11 cellular contexts compared by ENCODE assay signal in the genomic region with DNA sequence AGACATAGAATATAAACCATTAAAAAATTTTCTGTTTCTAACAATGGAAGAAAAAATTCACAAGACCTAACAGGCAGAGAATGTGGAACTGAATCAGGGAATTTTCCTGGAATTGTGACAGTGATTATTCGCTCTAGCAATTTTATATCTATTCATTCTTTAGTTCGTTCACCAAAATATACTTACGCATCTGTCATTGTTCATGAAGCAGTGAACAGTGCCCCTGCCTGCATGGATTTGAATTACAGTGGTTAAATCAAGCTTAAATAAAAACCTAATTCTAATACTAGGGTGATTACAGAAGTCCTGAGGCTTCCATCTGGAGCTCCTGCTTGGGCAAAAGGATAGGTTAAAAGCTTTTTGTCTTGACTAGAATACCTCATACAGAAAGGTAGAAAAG. TPM values are rescaled to one million over a fixed set of nuclear protein-coding genes. Genes with fewer than 3 reads are reported as not detected.
DNase-seq lines count a peak whose midpoint lies in the region.
"Had no signal": no experiment of that assay in that cellular context is flagged by ENCODE, and none has a peak within 500 bp of the region (broad histone marks: within the 10 kb centered on the region; RNA-seq: fewer than 3 reads in every experiment).

No MANE protein-coding gene starts in this region.

- no peak overlapping the region for H3K4me3 ChIP-seq in MG63

- peak; percentile 48 for DNase-seq in ELR (ENCODE audit: low read depth)
- peak; percentile 25 for DNase-seq in NCI-H524 treated with DMSO at 0.1 percent for 48 hours (lab: John Stamatoyannopoulos, UW)
- peak; percentile 28 to 30 for DNase-seq in dermis microvascular lymphatic vessel endothelial cell (ENCODE audit: low read depth in 2 of 2)
- peak; percentile 27 for DNase-seq in non-pigmented ciliary epithelial cell (ENCODE audit: low read depth)
- no peak for DNase-seq in NCI-H345 treated with DMSO at 0.1 percent for 48 hours (lab: John Stamatoyannopoulos, UW; ENCODE audit: unreplicated experiment)
- no peak for DNase-seq in GM03348 (ENCODE audit: low spot score)
- no peak for DNase-seq in MG63
- no peak for DNase-seq in activated CD4-positive, CD25-positive, alpha-beta regulatory T cell (lab: John Stamatoyannopoulos, UW)
- DNase-seq: amniotic stem cell; stimulated activated naive CD8-positive, alpha-beta T cell treated with anti-CD3 and anti-CD28 coated beads, Interleukin-15, amount 100 ng/mL, for 72 hours had no signal

- no peaks in the 10 kb centered on the region for H3K27me3 ChIP-seq in MG63

- no peaks in the 10 kb centered on the region for H3K36me3 ChIP-seq in MG63

- no peaks in the 10 kb centered on the region for H3K9me3 ChIP-seq in MG63

RNA-seq across cellular contexts. Expression of gene ABCA8, which starts 48.6 kb away (rescaled TPM):
- total RNA-seq in dermis microvascular lymphatic vessel endothelial cell: under 0.01 and 0.13 TPM in 2 replicates
- total RNA-seq in MG63 (2014; rRNA removed; shearing (Covaris generic); ENCODE audit: low replicate concordance): 1.8 and 10.0 TPM in 2 replicates
- total RNA-seq: natural killer cell treated with Interleukin-12 subunit alpha and Interleukin-12 subunit beta and Interleukin-15 and Interleukin-18, amount 100 ng/mL, for 72 hours had no signal

Comparison
In these comparisons a context has a peak if more than half of its experiments do, and no peak if none do; other contexts are left out.
1. DNase-seq: peak in ELR (single experiment), NCI-H524 treated with DMSO at 0.1 percent for 48 hours (single experiment), dermis microvascular lymphatic vessel endothelial cell (2 of 2) and non-pigmented ciliary epithelial cell (single experiment); none in NCI-H345 treated with DMSO at 0.1 percent for 48 hours (single experiment), GM03348 (single experiment), MG63 (single experiment) and activated CD4-positive, CD25-positive, alpha-beta regulatory T cell (0 of 4).